In the genomic region with DNA sequence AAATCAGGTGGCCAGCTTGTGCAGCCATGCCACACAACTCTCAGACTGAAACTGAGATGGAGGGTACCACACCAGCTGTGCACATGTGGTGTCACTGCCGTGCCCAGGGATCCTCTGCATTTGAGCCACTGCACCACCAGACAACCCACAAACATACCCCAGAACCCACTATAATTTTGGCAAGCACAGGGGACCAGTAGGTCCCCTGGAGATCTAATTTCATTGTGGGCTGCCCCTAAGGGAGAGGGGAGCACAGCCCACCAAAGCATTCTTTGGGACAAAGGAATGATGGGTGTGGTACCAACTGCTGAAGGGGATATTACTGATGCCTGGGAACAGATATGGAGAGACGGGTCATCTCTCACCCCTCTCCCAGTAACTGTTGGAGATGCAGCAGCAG, we compare ENCODE assay signal across 33 cellular contexts.
"Had no signal": no experiment of that assay in that cellular context is flagged by ENCODE, and none has a peak within 500 bp of the region (broad histone marks: within the 10 kb centered on the region; RNA-seq: fewer than 3 reads in every experiment).

No MANE protein-coding gene starts in this region.

- H3K36me3 ChIP-seq: MG63, SJCRH30 had no signal

- DNase-seq: Karpas-422, MG63, NCI-H1048, NCI-H1092 treated with DMSO at 0.1 percent for 48 hours, NCI-H1105 treated with DMSO at 0.1 percent for 48 hours, NCI-H1417, NCI-H1436, NCI-H146, NCI-H1694, NCI-H187, NCI-H1930, NCI-H2029 treated with DMSO at 0.1 percent for 48 hours, NCI-H2081 treated with DMSO at 0.1 percent for 48 hours, NCI-H2107, NCI-H2171, NCI-H226, NCI-H446 treated with DMSO at 0.1 percent for 48 hours, NCI-H510A, NCI-H524, NCI-H526, NCI-H69, NCI-H748 treated with DMSO at 0.1 percent for 48 hours, NCI-H82, PC-9, SHP77, SIG-M5, SJCRH30 had no signal

- H3K9ac ChIP-seq: KMS-11 had no signal

- H3K9me3 ChIP-seq: MG63, SJCRH30 had no signal

- H3K27ac ChIP-seq: KMS-11, PC-9, RWPE1, SJCRH30, SK-N-MC had no signal

- H3K4me1 ChIP-seq: SJCRH30 had no signal

- ATAC-seq: Panc1, Right ventricle myocardium inferior, SK-N-SH treated with all-trans-retinoic acid at 6 μM for 48 hours had no signal

- H2AFZ ChIP-seq: PC-9 had no signal

- H3K4me3 ChIP-seq: MG63, PC-9, SJCRH30, SK-N-MC had no signal

- H3K27me3 ChIP-seq: MG63, SJCRH30 had no signal

- H3K4me2 ChIP-seq: KMS-11, PC-9 had no signal
